ENCODE assay signal across 18 cellular contexts in genomic region chr3:38805004-38805403, GRCh38. TPM values are rescaled to one million over a fixed set of nuclear protein-coding genes. Genes with fewer than 3 reads are reported as not detected.
DNase-seq lines count a peak whose midpoint lies in the region; ATAC-seq and TF ChIP-seq lines count a peak whose summit lies in the region.
"Had no signal": no experiment of that assay in that cellular context is flagged by ENCODE, and none has a peak within 500 bp of the region (broad histone marks: within the 10 kb centered on the region; RNA-seq: fewer than 3 reads in every experiment).

No MANE protein-coding gene starts in this region.

- TF ChIP-seq CTCF in esophagus muscularis mucosa (IDR thresholded peaks at IDR 0.05): no peak

- H3K36me3 Mint-ChIP-seq in activated naive CD4-positive, alpha-beta T cell treated with anti-CD3 and anti-CD28 coated beads, Interleukin-2, amount 50 U/mL, for 72 hours: no peaks in the 10 kb centered on the region
- no peaks in the 10 kb centered on the region for H3K36me3 Mint-ChIP-seq in activated naive CD4-positive, alpha-beta T cell treated with anti-CD3 and anti-CD28 coated beads for 36 hours (ENCODE audit: low read depth)
- H3K36me3 Mint-ChIP-seq: CD14-positive monocyte; CD8-positive, alpha-beta memory T cell had no signal

- no peaks in the 10 kb centered on the region for H3K4me1 Mint-ChIP-seq in activated naive CD4-positive, alpha-beta T cell treated with anti-CD3 and anti-CD28 coated beads for 36 hours (ENCODE audit: low read depth)
- H3K4me1 Mint-ChIP-seq: CD14-positive monocyte; CD8-positive, alpha-beta memory T cell had no signal

- intact Hi-C loops in activated naive CD4-positive, alpha-beta T cell treated with anti-CD3 and anti-CD28 coated beads for 36 hours (cut with micrococcal nuclease): no loop called here
- intact Hi-C loops in esophagus muscularis mucosa (cut with DNase I): no loop called here

- CTCF ChIA-PET in activated naive CD4-positive, alpha-beta T cell treated with anti-CD3 and anti-CD28 coated beads for 36 hours (lab: Charles Lee): no interaction called here

- WGBS in esophagus muscularis mucosa: 77% methylated on average over 1 of the region's 1 CpG

- H3K4me3 ChIP-seq in esophagus muscularis mucosa: no peak overlapping the region
- H3K4me3 ChIP-seq: BLaER1 treated with 17β-estradiol and CSF1 and Interleukin-3, amounts not matched to agents 10 nM and 100 nM; GM23338 had no signal

- H3K27me3 ChIP-seq in esophagus muscularis mucosa: no peaks in the 10 kb centered on the region
- H3K27me3 ChIP-seq: BE2C; BLaER1 treated with 17β-estradiol and CSF1 and Interleukin-3, amounts not matched to agents 10 nM and 100 nM had no signal

- TF ChIP-seq POLR2A in esophagus muscularis mucosa (IDR thresholded peaks at IDR 0.05; ENCODE audit: low read depth): no peak

- H3K27ac Mint-ChIP-seq in activated naive CD4-positive, alpha-beta T cell treated with anti-CD3 and anti-CD28 coated beads, Interleukin-2, amount 50 U/mL, for 72 hours: no peak overlapping the region
- no peak overlapping the region for H3K27ac Mint-ChIP-seq in activated naive CD4-positive, alpha-beta T cell treated with anti-CD3 and anti-CD28 coated beads for 36 hours
- H3K27ac Mint-ChIP-seq: CD14-positive monocyte; CD4-positive, alpha-beta T cell; CD8-positive, alpha-beta memory T cell; GM23338; H9 had no signal

- no peak for DNase-seq in activated naive CD4-positive, alpha-beta T cell treated with anti-CD3 and anti-CD28 coated beads, Interleukin-2, amount 50 U/mL, for 72 hours (ENCODE audit: low spot score in 2 of 2)
- no peak for DNase-seq in activated naive CD4-positive, alpha-beta T cell treated with anti-CD3 and anti-CD28 coated beads for 36 hours
- peak; percentile 4 for DNase-seq in esophagus muscularis mucosa (ENCODE audit: extremely low spot score)
- DNase-seq in superior temporal gyrus (ENCODE audit: extremely low spot score): peak; percentile 21
- DNase-seq in kidney tubule cell (ENCODE audit: low spot score): no peak
- DNase-seq in GDM1 (lab: John Stamatoyannopoulos, UW): no peak
- DNase-seq: BE2C; CD8-positive, alpha-beta memory T cell; DMS 273 treated with DMSO at 0.1 percent for 48 hours; DMS79; GF-D8 had no signal

- no peaks in the 10 kb centered on the region for H3K36me3 ChIP-seq in esophagus muscularis mucosa
- H3K36me3 ChIP-seq: BE2C; BLaER1 treated with 17β-estradiol and CSF1 and Interleukin-3, amounts not matched to agents 10 nM and 100 nM had no signal

- H3K9me3 ChIP-seq in esophagus muscularis mucosa: no peaks in the 10 kb centered on the region
- H3K9me3 ChIP-seq: BE2C; BLaER1 treated with 17β-estradiol and CSF1 and Interleukin-3, amounts not matched to agents 10 nM and 100 nM had no signal

- no peak overlapping the region for H3K27ac ChIP-seq in esophagus muscularis mucosa (replicated peaks in 1 of 4)
- H3K27ac ChIP-seq: 22Rv1; BLaER1 treated with 17β-estradiol and CSF1 and Interleukin-3, amounts not matched to agents 10 nM and 100 nM had no signal

- ATAC-seq in activated naive CD4-positive, alpha-beta T cell treated with anti-CD3 and anti-CD28 coated beads, Interleukin-2, amount 50 U/mL, for 72 hours: peak; percentile 37 to 80

- no peak for TF ChIP-seq EP300 in esophagus muscularis mucosa (IDR thresholded peaks at IDR 0.05)

- peaks cover 5 to 11% of the 10 kb centered on the region in 2 donors for H3K9me3 Mint-ChIP-seq in activated naive CD4-positive, alpha-beta T cell treated with anti-CD3 and anti-CD28 coated beads, Interleukin-2, amount 50 U/mL, for 72 hours
- H3K9me3 Mint-ChIP-seq in activated naive CD4-positive, alpha-beta T cell treated with anti-CD3 and anti-CD28 coated beads for 36 hours: peaks cover 3% of the 10 kb centered on the region
- H3K9me3 Mint-ChIP-seq: GM23338, H9 had no signal

- H3K27me3 Mint-ChIP-seq in activated naive CD4-positive, alpha-beta T cell treated with anti-CD3 and anti-CD28 coated beads for 36 hours (ENCODE audit: low read depth): peaks cover 2% of the 10 kb centered on the region

- H3K4me1 ChIP-seq in esophagus muscularis mucosa: no peaks in the 10 kb centered on the region
- H3K4me1 ChIP-seq: BE2C; BLaER1 treated with 17β-estradiol and CSF1 and Interleukin-3, amounts not matched to agents 10 nM and 100 nM had no signal

- no peak overlapping the region for H3K4me3 Mint-ChIP-seq in activated naive CD4-positive, alpha-beta T cell treated with anti-CD3 and anti-CD28 coated beads for 36 hours
- H3K4me3 Mint-ChIP-seq: CD14-positive monocyte; CD4-positive, alpha-beta T cell; CD8-positive, alpha-beta memory T cell; GM23338; H9 had no signal

RNA-seq across cellular contexts. Expression of gene SCN10A, which starts 11.0 kb away (rescaled TPM):
- not detected for total RNA-seq in activated naive CD4-positive, alpha-beta T cell treated with anti-CD3 and anti-CD28 coated beads, Interleukin-2, amount 50 U/mL, for 72 hours
- not detected for total RNA-seq in activated naive CD4-positive, alpha-beta T cell treated with anti-CD3 and anti-CD28 coated beads for 36 hours
- not detected for total RNA-seq in esophagus muscularis mucosa
- total RNA-seq: CD4-positive, alpha-beta T cell; CD8-positive, alpha-beta memory T cell; H4; H9 had no signal

Comparison
In these comparisons a context has a peak if more than half of its experiments do, and no peak if none do; other contexts are left out.
1. DNase-seq: peak in esophagus muscularis mucosa (single experiment) and superior temporal gyrus (single experiment); none in activated naive CD4-positive, alpha-beta T cell treated with anti-CD3 and anti-CD28 coated beads, Interleukin-2, amount 50 U/mL, for 72 hours (0 of 2), activated naive CD4-positive, alpha-beta T cell treated with anti-CD3 and anti-CD28 coated beads for 36 hours (single experiment), kidney tubule cell (single experiment) and GDM1 (single experiment).